ENCODE assay signal across 11 cellular contexts in the genomic region with DNA sequence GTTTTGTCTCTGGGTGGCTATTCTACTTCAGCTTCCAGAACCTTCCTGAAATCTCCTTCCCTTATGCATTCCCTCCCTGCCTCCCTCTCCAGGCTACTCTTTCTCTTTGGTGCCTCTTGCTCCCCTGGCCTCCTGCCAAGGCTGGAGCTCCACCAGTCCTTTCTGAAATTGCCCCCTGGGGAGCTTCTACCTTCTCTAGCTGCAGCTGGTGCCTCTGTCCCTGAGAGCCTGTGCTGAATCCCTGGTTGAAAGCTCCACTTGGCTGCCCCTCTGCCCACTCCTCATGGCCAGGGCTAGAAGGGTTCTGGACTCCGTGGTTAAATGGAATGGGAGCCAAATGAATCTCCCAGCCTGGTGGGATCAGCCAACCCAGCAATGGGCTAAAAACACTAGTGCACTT.
DNase-seq lines count a peak whose midpoint lies in the region; ATAC-seq and TF ChIP-seq lines count a peak whose summit lies in the region.
"Had no signal": no experiment of that assay in that cellular context is flagged by ENCODE, and none has a peak within 500 bp of the region (broad histone marks: within the 10 kb centered on the region; RNA-seq: fewer than 3 reads in every experiment).

No MANE protein-coding gene starts in this region.

- peaks cover 2 to 7% (median 4%) of the 10 kb centered on the region in 3 donors for H3K27me3 Mint-ChIP-seq in immature natural killer cell (ENCODE audit: low read depth in 3 of 3)
- H3K27me3 Mint-ChIP-seq: activated naive CD8-positive, alpha-beta T cell treated with anti-CD3 and anti-CD28 coated beads, Interleukin-2, amount 10 ng/mL, durations not matched to agents 7 days and 5 days had no signal

- no peak overlapping the region for H3K27ac Mint-ChIP-seq in immature natural killer cell
- H3K27ac Mint-ChIP-seq: activated naive CD8-positive, alpha-beta T cell treated with anti-CD3 and anti-CD28 coated beads, Interleukin-2, amount 10 ng/mL, durations not matched to agents 7 days and 5 days had no signal

- ATAC-seq in HG03565 (IDR thresholded peaks at IDR 0.05; ENCODE audit: unreplicated experiment) = no peak
- ATAC-seq: gastroesophageal sphincter had no signal

- peaks cover 25% of the 10 kb centered on the region for H3K4me1 ChIP-seq in adipocyte (ENCODE audit: control insufficient read depth, insufficient read depth, low read length)

- H3K36me3 Mint-ChIP-seq in immature natural killer cell = peaks cover 0 to 6% (median 3%) of the 10 kb centered on the region in 3 donors

- H3K4me3 ChIP-seq in adipocyte (ENCODE audit: low read length) = no peak overlapping the region
- H3K4me3 ChIP-seq: gastroesophageal sphincter had no signal

- H3K9ac ChIP-seq in adipocyte (ENCODE audit: low read length) = no peak overlapping the region

- H3K36me3 ChIP-seq in adipocyte (ENCODE audit: control insufficient read depth, insufficient read depth, low read length, severe bottlenecking) = peaks cover 44% of the 10 kb centered on the region

- peaks cover 2% of the 10 kb centered on the region for H3K27me3 ChIP-seq in adipocyte (replicated peaks; ENCODE audit: control insufficient read depth, insufficient read depth, low read length)
- H3K27me3 ChIP-seq: gastroesophageal sphincter had no signal

- peak; percentile 81 for DNase-seq in DMS79 (lab: John Stamatoyannopoulos, UW)
- DNase-seq in NCI-H146 treated with DMSO at 0.1 percent for 48 hours (lab: John Stamatoyannopoulos, UW; ENCODE audit: unreplicated experiment) = peak; percentile 55
- DNase-seq in adipocyte (ENCODE audit: low read depth) = peak; percentile 45
- DNase-seq in medulla oblongata (ENCODE audit: extremely low spot score) = peak; percentile 27
- no peak for DNase-seq in GM20000 (ENCODE audit: low spot score)
- no peak for DNase-seq in immature natural killer cell
- no peak for DNase-seq in activated gamma-delta T cell treated with Interleukin-2 at 50 U/mL for 16 hours
- DNase-seq: activated naive CD8-positive, alpha-beta T cell treated with anti-CD3 and anti-CD28 coated beads, Interleukin-2, amount 10 ng/mL, durations not matched to agents 7 days and 5 days; naive B cell had no signal

- no peaks in the 10 kb centered on the region for H3K9me3 ChIP-seq in adipocyte (ENCODE audit: control insufficient read depth, low read length)
- H3K9me3 ChIP-seq: gastroesophageal sphincter had no signal

- H3K4me1 Mint-ChIP-seq in immature natural killer cell = peaks cover 13 to 25% of the 10 kb centered on the region in 2 donors

- TF ChIP-seq CTCF in GM20000 (IDR thresholded peaks at IDR 0.05; ENCODE audit: extremely low read depth, missing control alignments) = no peak

- no peak overlapping the region for H3K4me3 Mint-ChIP-seq in immature natural killer cell
- H3K4me3 Mint-ChIP-seq: activated naive CD8-positive, alpha-beta T cell treated with anti-CD3 and anti-CD28 coated beads, Interleukin-2, amount 10 ng/mL, durations not matched to agents 7 days and 5 days; naive B cell had no signal

- H3K9me3 Mint-ChIP-seq in immature natural killer cell = no peaks in the 10 kb centered on the region
- H3K9me3 Mint-ChIP-seq: activated naive CD8-positive, alpha-beta T cell treated with anti-CD3 and anti-CD28 coated beads, Interleukin-2, amount 10 ng/mL, durations not matched to agents 7 days and 5 days; naive B cell had no signal

Comparison
In these comparisons a context has a peak if more than half of its experiments do, and no peak if none do; other contexts are left out.
1. DNase-seq: peak in DMS79 (single experiment), NCI-H146 treated with DMSO at 0.1 percent for 48 hours (single experiment), adipocyte (single experiment) and medulla oblongata (single experiment); none in GM20000 (single experiment), immature natural killer cell (0 of 3) and activated gamma-delta T cell treated with Interleukin-2 at 50 U/mL for 16 hours (single experiment).